Comparison of ENCODE assay signal across 9 cellular contexts in the genomic region with DNA sequence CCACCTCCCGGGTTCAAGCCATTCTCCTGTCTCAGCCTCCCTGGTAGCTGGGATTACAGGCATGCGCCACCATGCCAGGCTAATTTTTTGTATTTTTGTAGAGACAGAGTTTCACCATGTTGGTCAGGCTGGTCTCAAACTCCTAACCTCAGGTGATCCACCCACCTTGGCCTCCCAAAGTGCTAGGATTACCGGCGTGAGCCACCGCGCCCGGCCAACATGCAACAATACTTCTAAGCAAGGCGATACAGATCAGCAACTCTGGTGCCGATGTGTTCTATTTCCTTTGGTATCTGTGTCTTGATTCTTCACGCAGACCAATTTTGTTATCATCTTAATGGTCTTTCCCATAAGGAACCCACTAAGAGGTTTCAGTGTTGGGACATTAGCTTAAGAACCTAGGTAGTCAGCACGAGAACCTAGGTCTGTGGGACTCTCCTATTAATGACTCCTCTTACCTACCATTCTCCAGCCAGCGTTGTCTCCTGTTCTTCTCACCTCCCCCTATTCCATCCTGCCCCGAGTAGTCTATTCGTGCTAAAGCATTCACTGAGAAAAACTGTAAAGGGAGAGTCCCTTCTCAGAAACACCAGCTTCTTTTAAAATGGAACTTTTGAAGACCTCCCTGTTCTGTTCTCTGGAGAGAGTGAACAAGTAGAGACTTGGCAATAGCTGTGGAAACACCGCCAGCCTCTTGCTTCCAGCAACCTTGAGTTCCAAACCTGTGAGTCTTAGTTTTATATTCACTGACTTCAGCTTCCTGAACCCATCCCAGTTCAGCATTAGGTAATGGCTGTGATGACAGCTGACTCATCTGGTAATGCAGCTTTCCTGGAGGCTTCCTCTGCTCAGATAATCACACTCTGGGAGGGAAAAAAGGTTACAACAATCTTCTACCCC.
DNase-seq lines count a peak whose midpoint lies in the region; ATAC-seq and TF ChIP-seq lines count a peak whose summit lies in the region.
"Had no signal": no experiment of that assay in that cellular context is flagged by ENCODE, and none has a peak within 500 bp of the region (broad histone marks: within the 10 kb centered on the region; RNA-seq: fewer than 3 reads in every experiment).

No MANE protein-coding gene starts in this region.

- H3K36me3 ChIP-seq in esophagus muscularis mucosa, result no peaks in the 10 kb centered on the region

- H3K4me1 Mint-ChIP-seq in activated T-cell treated with anti-CD3 and anti-CD28 coated beads, Interleukin-2, amount 50 U/mL, for 4 hours (ENCODE audit: low read depth), result no peaks in the 10 kb centered on the region
- H3K4me1 Mint-ChIP-seq: activated naive CD4-positive, alpha-beta T cell treated with anti-CD3 and anti-CD28 coated beads, Interleukin-2, amount 50 U/mL, for 24 hours had no signal

- TF ChIP-seq CTCF in AG09319 (IDR thresholded peaks at IDR 0.05; ENCODE audit: low read depth, low read length) (no peak), esophagus muscularis mucosa (IDR thresholded peaks at IDR 0.05) (no peak), omental fat pad (IDR thresholded peaks at IDR 0.05) (no peak)

- no peaks in the 10 kb centered on the region for H3K27me3 Mint-ChIP-seq in activated T-cell treated with anti-CD3 and anti-CD28 coated beads, Interleukin-2, amount 50 U/mL, for 4 hours (ENCODE audit: low read depth)
- H3K27me3 Mint-ChIP-seq: activated naive CD4-positive, alpha-beta T cell treated with anti-CD3 and anti-CD28 coated beads, Interleukin-2, amount 50 U/mL, for 24 hours had no signal

- H3K36me3 Mint-ChIP-seq in activated T-cell treated with anti-CD3 and anti-CD28 coated beads, Interleukin-2, amount 50 U/mL, for 4 hours (ENCODE audit: insufficient read depth), result peaks cover 6% of the 10 kb centered on the region

- H3K9me3 ChIP-seq in esophagus muscularis mucosa, result no peaks in the 10 kb centered on the region

- no peak for TF ChIP-seq POLR2A in esophagus muscularis mucosa (IDR thresholded peaks at IDR 0.05; ENCODE audit: low read depth)

- H3K4me1 ChIP-seq in esophagus muscularis mucosa, result peaks cover 0 to 15% (median 12%) of the 10 kb centered on the region in 4 donors

- no peak for TF ChIP-seq EP300 in esophagus muscularis mucosa (IDR thresholded peaks at IDR 0.05)

- H3K27ac ChIP-seq in esophagus muscularis mucosa (replicated peaks in 1 of 4), result peak overlapping the region; percentile 64 to 80 (median 76)

- no peak overlapping the region for H3K4me3 ChIP-seq in esophagus muscularis mucosa

- ATAC-seq in omental fat pad (ENCODE audit: low FRiP score) (peak; percentile 99), HG03354 (IDR thresholded peaks at IDR 0.05; ENCODE audit: poor library complexity, severe bottlenecking, unreplicated experiment) (no peak), HG03175 (IDR thresholded peaks at IDR 0.05; ENCODE audit: unreplicated experiment) (no peak)
- no peak for ATAC-seq in activated T-cell treated with anti-CD3 and anti-CD28 coated beads, Interleukin-2, amount 50 U/mL, for 4 hours

- WGBS in esophagus muscularis mucosa, result 77% methylated on average over 15 of the region's 15 CpGs

- intact Hi-C loops in esophagus muscularis mucosa (cut with DNase I), result loop anchor here (5.0 kb wide), 1 partner anchor 57 kb away; no protein-coding TSS in a partner anchor

- no peaks in the 10 kb centered on the region for H3K9me3 Mint-ChIP-seq in activated T-cell treated with anti-CD3 and anti-CD28 coated beads, Interleukin-2, amount 50 U/mL, for 4 hours
- H3K9me3 Mint-ChIP-seq: activated naive CD4-positive, alpha-beta T cell treated with anti-CD3 and anti-CD28 coated beads, Interleukin-2, amount 50 U/mL, for 24 hours had no signal

- DNase-seq in AG09319 (ENCODE audit: extremely low read depth, low read depth), result peak; percentile 52
- DNase-seq in NCI-H460 (ENCODE audit: extremely low read depth, low read depth), result peak; percentile 33
- DNase-seq in esophagus muscularis mucosa (ENCODE audit: extremely low spot score), result peak; percentile 92
- no peak for DNase-seq in omental fat pad (ENCODE audit: low spot score)
- DNase-seq in NCI-H1930 (lab: John Stamatoyannopoulos, UW), result no peak
- no peak for DNase-seq in activated T-cell treated with anti-CD3 and anti-CD28 coated beads, Interleukin-2, amount 50 U/mL, for 4 hours

- no peak overlapping the region for H3K4me3 Mint-ChIP-seq in activated T-cell treated with anti-CD3 and anti-CD28 coated beads, Interleukin-2, amount 50 U/mL, for 4 hours
- H3K4me3 Mint-ChIP-seq: activated naive CD4-positive, alpha-beta T cell treated with anti-CD3 and anti-CD28 coated beads, Interleukin-2, amount 50 U/mL, for 24 hours had no signal

- no peaks in the 10 kb centered on the region for H3K27me3 ChIP-seq in esophagus muscularis mucosa

Comparison
In these comparisons a context has a peak if more than half of its experiments do, and no peak if none do; other contexts are left out.
1. DNase-seq: peak in AG09319 (single experiment), NCI-H460 (single experiment) and esophagus muscularis mucosa (single experiment); none in omental fat pad (single experiment), NCI-H1930 (0 of 2) and activated T-cell treated with anti-CD3 and anti-CD28 coated beads, Interleukin-2, amount 50 U/mL, for 4 hours (single experiment).